ENCODE assay signal across 13 cellular contexts in genomic region chr4:138831943-138832342, GRCh38.
"Had no signal": no experiment of that assay in that cellular context is flagged by ENCODE, and none has a peak within 500 bp of the region (broad histone marks: within the 10 kb centered on the region; RNA-seq: fewer than 3 reads in every experiment).

No MANE protein-coding gene starts in this region.

- DNase-seq: activated CD4-positive, alpha-beta T cell treated with anti-CD3 and anti-CD28 coated beads, Interleukin-2, amount 10 ng/mL, durations not matched to agents 24 days and 14 days; activated CD4-positive, CD25-positive, alpha-beta regulatory T cell; activated CD8-positive, alpha-beta memory T cell treated with anti-CD3 and anti-CD28 coated beads for 24 hours; activated naive CD8-positive, alpha-beta T cell treated with anti-CD3 and anti-CD28 coated beads, Interleukin-2, amount 10 ng/mL, durations not matched to agents 7 days and 5 days; cortex of kidney; effector CD4-positive, alpha-beta T cell; foreskin melanocyte; kidney glomerular epithelial cell; nephron progenitor cell; occipital lobe; stimulated activated CD4-positive, alpha-beta T cell treated with anti-CD3 and anti-CD28 coated beads, Interleukin-4, amount 100 ng/mL, for 1 hour; stimulated activated naive B cell treated with anti-CD40 and anti-IgM and Interleukin-4, amounts not matched to agents 10 μg/mL and 1 μg/mL and 100 μg/mL, for 72 hours; tibial artery had no signal

- H3K27ac ChIP-seq: tibial artery had no signal

- H3K27me3 ChIP-seq: tibial artery had no signal
